1 cellular context compared by ENCODE assay signal in the genomic region with DNA sequence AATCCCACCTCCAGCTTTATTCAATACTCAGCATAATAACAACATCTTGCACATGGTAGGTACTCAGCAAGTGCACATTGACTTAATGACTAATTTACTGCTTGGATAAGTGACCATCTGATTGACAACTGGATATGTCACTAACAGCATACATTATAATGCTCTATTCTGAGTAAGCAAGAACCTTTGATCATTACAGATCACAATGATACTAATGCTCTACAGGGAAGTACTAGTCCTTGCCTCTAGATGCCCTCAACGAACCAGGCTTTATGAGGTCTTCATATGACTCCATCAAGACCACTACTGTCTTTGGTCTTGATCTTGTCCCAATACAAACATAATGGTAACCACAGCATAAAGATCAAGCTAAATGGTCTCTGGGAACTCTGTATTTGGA.
TF ChIP-seq lines count a peak whose summit lies in the region.

No MANE protein-coding gene starts in this region.

TF ChIP-seq in GM12878, 131 proteins besides CTCF, POLR2A, EP300 and RAD21 (continued from another document):
- TF ChIP-seq, protein P1, sequence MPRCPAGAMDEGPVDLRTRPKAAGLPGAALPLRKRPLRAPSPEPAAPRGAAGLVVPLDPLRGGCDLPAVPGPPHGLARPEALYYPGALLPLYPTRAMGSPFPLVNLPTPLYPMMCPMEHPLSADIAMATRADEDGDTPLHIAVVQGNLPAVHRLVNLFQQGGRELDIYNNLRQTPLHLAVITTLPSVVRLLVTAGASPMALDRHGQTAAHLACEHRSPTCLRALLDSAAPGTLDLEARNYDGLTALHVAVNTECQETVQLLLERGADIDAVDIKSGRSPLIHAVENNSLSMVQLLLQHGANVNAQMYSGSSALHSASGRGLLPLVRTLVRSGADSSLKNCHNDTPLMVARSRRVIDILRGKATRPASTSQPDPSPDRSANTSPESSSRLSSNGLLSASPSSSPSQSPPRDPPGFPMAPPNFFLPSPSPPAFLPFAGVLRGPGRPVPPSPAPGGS (IDR thresholded peaks at IDR 0.05; ENCODE audit: borderline replicate concordance, insufficient read depth, low read depth, low read length, poor library complexity, severe bottlenecking), result peak; percentile 46
TF ChIP-seq in GM12878: peak in this region for 3.
